8 cellular contexts compared by ENCODE assay signal in the genomic region with DNA sequence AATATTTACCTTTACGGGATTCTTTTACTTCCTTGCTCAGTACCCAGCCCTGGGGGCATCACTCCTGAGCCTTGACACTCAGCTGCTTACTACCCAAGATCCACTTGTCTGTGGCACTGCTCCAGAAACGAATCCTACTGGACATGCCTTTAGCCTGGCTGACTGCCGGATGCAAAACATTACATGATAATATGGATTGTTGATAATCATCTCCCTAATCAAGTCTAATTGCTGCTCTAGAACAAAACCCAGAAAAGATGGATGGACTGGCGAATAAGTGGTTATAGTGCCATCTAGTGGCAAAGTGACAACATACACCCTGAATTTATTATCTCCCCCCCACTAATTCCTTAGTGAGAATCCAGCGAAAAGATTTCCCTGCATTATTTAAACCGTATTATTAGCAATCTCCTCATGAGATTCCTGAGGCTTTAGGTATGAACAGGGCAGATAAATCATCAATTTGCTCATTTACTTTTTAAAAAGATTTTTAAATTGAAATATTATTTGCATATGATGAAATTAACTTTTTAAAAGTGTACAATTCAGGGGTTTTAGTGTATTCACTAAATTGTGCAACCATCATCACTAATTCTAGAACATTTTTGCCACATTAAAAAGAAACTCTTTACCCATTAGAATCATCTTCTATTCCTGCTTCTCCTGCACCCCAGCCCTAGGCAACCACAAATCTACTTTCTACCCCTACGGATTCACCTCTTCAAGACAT.
DNase-seq lines count a peak whose midpoint lies in the region; ATAC-seq and TF ChIP-seq lines count a peak whose summit lies in the region.

No MANE protein-coding gene starts in this region.

- H3K27me3 ChIP-seq in PC-3 (ENCODE audit: low read length) = no peaks in the 10 kb centered on the region
- H3K27me3 ChIP-seq in colonic mucosa = no peaks in the 10 kb centered on the region
- no peaks in the 10 kb centered on the region for H3K27me3 ChIP-seq in right lobe of liver
- H3K27me3 ChIP-seq in vagina = no peaks in the 10 kb centered on the region

- no peaks in the 10 kb centered on the region for H3K9me2 ChIP-seq in PC-3 (replicated peaks; ENCODE audit: low read length)

- H3K4me3 ChIP-seq in PC-3 (ENCODE audit: low read length) (no peak overlapping the region), colonic mucosa (no peak overlapping the region), right lobe of liver (no peak overlapping the region), vagina (no peak overlapping the region)

- POLR2A ChIA-PET in PC-3 (lab: Charles Lee; ENCODE audit: unreplicated experiment) = no interaction called here

- DNase-seq in NCI-H187 treated with DMSO at 0.1 percent for 48 hours (lab: John Stamatoyannopoulos, UW) (peak; percentile 16), NCI-H187 (lab: John Stamatoyannopoulos, UW) (no peak), Kasumi-1 (lab: John Stamatoyannopoulos, UW) (peak; percentile 91 to 95), PC-3 (peak; percentile 84), colonic mucosa (no peak), right lobe of liver (no peak), vagina (ENCODE audit: extremely low spot score in 2 of 2) (no peak)

- no peaks in the 10 kb centered on the region for H4K20me1 ChIP-seq in PC-3 (ENCODE audit: low read length)

- H3K79me2 ChIP-seq in PC-3 (ENCODE audit: low read length) = no peaks in the 10 kb centered on the region

- no peaks in the 10 kb centered on the region for H3K36me3 ChIP-seq in PC-3 (ENCODE audit: low read depth, low read length)
- H3K36me3 ChIP-seq in colonic mucosa = no peaks in the 10 kb centered on the region
- no peaks in the 10 kb centered on the region for H3K36me3 ChIP-seq in right lobe of liver
- no peaks in the 10 kb centered on the region for H3K36me3 ChIP-seq in vagina

- 20% methylated on average over 7 of the region's 7 CpGs for WGBS in right lobe of liver (ENCODE audit: insufficient coverage, low coverage, low lambda C conversion rate, missing lambda C conversion rate)

- CTCF ChIA-PET in PC-3 (lab: Charles Lee) = no interaction called here

- H3K9ac ChIP-seq in PC-3 (ENCODE audit: low read length) (no peak overlapping the region), colonic mucosa (ENCODE audit: low read depth in 2 of 2, low read length in 2 of 2) (no peak overlapping the region)

- H3K4me1 ChIP-seq in PC-3 (ENCODE audit: insufficient read depth, low read length) (0 out of 2 replicates have a peak, but pooled peaks cover 6% of the 10 kb centered on the region), colonic mucosa (no peaks in the 10 kb centered on the region), right lobe of liver (peaks cover 0 to 12% (median 6%) of the 10 kb centered on the region in 4 donors), vagina (no peaks in the 10 kb centered on the region)

- intact Hi-C loops in PC-3 (cut with micrococcal nuclease) = loop anchor here (1.0 to 2.0 kb wide), 5 partner anchors 62 to 350 kb away; a partner anchor contains a TSS
- intact Hi-C loops in colonic mucosa (cut with DNase I) = loop anchor here (10.0 kb wide), 1 partner anchor 94 kb away; no protein-coding TSS in a partner anchor
- intact Hi-C loops in right lobe of liver (cut with DNase I) = no loop called here
- intact Hi-C loops in vagina (cut with DNase I) = loop anchor here (10.0 kb wide), 1 partner anchor 264 kb away; no protein-coding TSS in a partner anchor

- H3F3A ChIP-seq in PC-3 (ENCODE audit: low read length, unreplicated experiment) = no peaks in the 10 kb centered on the region

- H3K27ac ChIP-seq in PC-3 (ENCODE audit: low read length) = no peak overlapping the region
- no peak overlapping the region for H3K27ac ChIP-seq in colonic mucosa
- H3K27ac ChIP-seq in right lobe of liver = no peak overlapping the region
- no peak overlapping the region for H3K27ac ChIP-seq in vagina

- H2AFZ ChIP-seq in PC-3 (ENCODE audit: low read length) = no peak overlapping the region

- BruUV-seq in PC-3 (replicated peaks; lab: Mats Ljungman, UMichigan) = no TSS peak

- H3K9me3 ChIP-seq in PC-3 (ENCODE audit: low read length) (no peaks in the 10 kb centered on the region), colonic mucosa (no peaks in the 10 kb centered on the region), right lobe of liver (no peaks in the 10 kb centered on the region), vagina (no peaks in the 10 kb centered on the region)

- peak; percentile 96 for TF ChIP-seq CTCF in PC-3 (conservative IDR thresholded peaks at IDR 0.05; ENCODE audit: low read depth, low read length)
- peak; percentile 69 for TF ChIP-seq CTCF in colonic mucosa (IDR thresholded peaks at IDR 0.05)
- peak; percentile 72 to 89 (median 80) for TF ChIP-seq CTCF in right lobe of liver (IDR thresholded peaks at IDR 0.05)
- TF ChIP-seq CTCF in vagina (IDR thresholded peaks at IDR 0.05) = peak; percentile 51 to 79 (median 74)

- H3K4me2 ChIP-seq in PC-3 (ENCODE audit: low read length) = no peak overlapping the region

- ATAC-seq in PC-3 = peak; percentile 64
- ATAC-seq in right lobe of liver = peak; percentile 61 to 78 (median 74)
- ATAC-seq in GM18873 (IDR thresholded peaks at IDR 0.05; ENCODE audit: low FRiP score, unreplicated experiment) = no peak

- TF ChIP-seq POLR2A in right lobe of liver (IDR thresholded peaks at IDR 0.05) = no peak
- no peak for TF ChIP-seq POLR2A in vagina (IDR thresholded peaks at IDR 0.05)

Comparison
In these comparisons a context has a peak if more than half of its experiments do, and no peak if none do; other contexts are left out.
1. DNase-seq: peak in NCI-H187 treated with DMSO at 0.1 percent for 48 hours (single experiment), Kasumi-1 (2 of 2) and PC-3 (single experiment); none in NCI-H187 (0 of 2), colonic mucosa (single experiment), right lobe of liver (0 of 3) and vagina (0 of 2).
2. intact Hi-C loops: an anchor here in PC-3 (1.0 to 2.0 kb wide), colonic mucosa (10.0 kb wide) and vagina (10.0 kb wide); none called in right lobe of liver.
3. Peak in every context shown above with its lines, with median percentiles within 50 percentile points of each other: CTCF ChIP-seq.